27 cellular contexts compared by ENCODE assay signal in genomic region chr11:119560961-119561360, GRCh38.
"Had no signal": no experiment of that assay in that cellular context is flagged by ENCODE, and none has a peak within 500 bp of the region (broad histone marks: within the 10 kb centered on the region; RNA-seq: fewer than 3 reads in every experiment).

No MANE protein-coding gene starts in this region.

- ATAC-seq: stimulated activated effector memory CD8-positive, alpha-beta T cell treated with anti-CD3 and anti-CD28 coated beads, Interleukin-12 subunit alpha, Interleukin-12 subunit beta, amount 100 ng/mL, for 72 hours; stimulated activated memory B cell treated with anti-CD40 and anti-IgM and Interleukin-4, amounts not matched to agents 10 μg/mL and 1 μg/mL and 100 μg/mL, for 72 hours; stimulated activated naive B cell treated with anti-CD40 and anti-IgM and Interleukin-4, amounts not matched to agents 10 μg/mL and 1 μg/mL and 100 μg/mL, for 72 hours; stimulated activated naive CD8-positive, alpha-beta T cell treated with anti-CD3 and anti-CD28 coated beads, Interleukin-15, amount 100 ng/mL, for 72 hours; stimulated activated naive CD8-positive, alpha-beta T cell treated with anti-CD3 and anti-CD28 coated beads, Interleukin-15, Interleukin-2, amounts not matched to agents 100 U/mL and 50 U/mL, for 24 hours; upper lobe of right lung had no signal

- H3K4me3 Mint-ChIP-seq: stimulated activated effector memory CD8-positive, alpha-beta T cell treated with anti-CD3 and anti-CD28 coated beads, Interleukin-12 subunit alpha, Interleukin-12 subunit beta, amount 100 ng/mL, for 72 hours; stimulated activated memory B cell treated with anti-CD40 and anti-IgM and Interleukin-4, amounts not matched to agents 10 μg/mL and 1 μg/mL and 100 μg/mL, for 72 hours; stimulated activated naive B cell treated with anti-CD40 and anti-IgM and Interleukin-4, amounts not matched to agents 10 μg/mL and 1 μg/mL and 100 μg/mL, for 72 hours; stimulated activated naive CD8-positive, alpha-beta T cell treated with anti-CD3 and anti-CD28 coated beads, Interleukin-15, amount 100 ng/mL, for 72 hours; stimulated activated naive CD8-positive, alpha-beta T cell treated with anti-CD3 and anti-CD28 coated beads, Interleukin-15, Interleukin-2, amounts not matched to agents 100 ng/mL and 50 ng/mL, for 24 hours had no signal

- H3K36me3 ChIP-seq: stomach, suprapubic skin, thoracic aorta, thyroid gland, tibial artery, tibial nerve, transverse colon, upper lobe of left lung, upper lobe of right lung, uterus, vagina had no signal

- H3K4me1 Mint-ChIP-seq: stimulated activated effector memory CD8-positive, alpha-beta T cell treated with anti-CD3 and anti-CD28 coated beads, Interleukin-12 subunit alpha, Interleukin-12 subunit beta, amount 100 ng/mL, for 72 hours; stimulated activated memory B cell treated with anti-CD40 and anti-IgM and Interleukin-4, amounts not matched to agents 10 μg/mL and 1 μg/mL and 100 μg/mL, for 72 hours; stimulated activated naive B cell treated with anti-CD40 and anti-IgM and Interleukin-4, amounts not matched to agents 10 μg/mL and 1 μg/mL and 100 μg/mL, for 72 hours; stimulated activated naive CD8-positive, alpha-beta T cell treated with anti-CD3 and anti-CD28 coated beads, Interleukin-15, amount 100 ng/mL, for 72 hours had no signal

- H3K9me3 ChIP-seq: suprapubic skin, testis, thoracic aorta, thyroid gland, tibial artery, transverse colon, upper lobe of left lung, upper lobe of right lung, uterus, vagina had no signal

- H3K27ac Mint-ChIP-seq: stimulated activated effector memory CD8-positive, alpha-beta T cell treated with anti-CD3 and anti-CD28 coated beads, Interleukin-12 subunit alpha, Interleukin-12 subunit beta, amount 100 ng/mL, for 72 hours; stimulated activated memory B cell treated with anti-CD40 and anti-IgM and Interleukin-4, amounts not matched to agents 10 μg/mL and 1 μg/mL and 100 μg/mL, for 72 hours; stimulated activated naive B cell treated with anti-CD40 and anti-IgM and Interleukin-4, amounts not matched to agents 10 μg/mL and 1 μg/mL and 100 μg/mL, for 72 hours; stimulated activated naive CD8-positive, alpha-beta T cell treated with anti-CD3 and anti-CD28 coated beads, Interleukin-15, amount 100 ng/mL, for 72 hours; stimulated activated naive CD8-positive, alpha-beta T cell treated with anti-CD3 and anti-CD28 coated beads, Interleukin-15, Interleukin-2, amounts not matched to agents 100 ng/mL and 50 ng/mL, for 24 hours had no signal

- H3K27me3 ChIP-seq: stomach, suprapubic skin, testis, thyroid gland, tibial artery, tibial nerve, transverse colon, upper lobe of left lung, upper lobe of right lung, uterus, vagina had no signal

- DNase-seq: stimulated activated CD4-positive, alpha-beta T cell treated with anti-CD3 and anti-CD28 coated beads, Interleukin-2, amount 100 ng/mL, for 48 hours; stimulated activated CD4-positive, alpha-beta T cell treated with anti-CD3 and anti-CD28 coated beads, Interleukin-4, amount 100 ng/mL, for 1 hour; stimulated activated CD4-positive, alpha-beta T cell treated with anti-CD3 and anti-CD28 coated beads, Interleukin-4, amount 100 ng/mL, for 24 hours; stimulated activated CD4-positive, alpha-beta T cell treated with anti-CD3 and anti-CD28 coated beads, Interleukin-4, amount 100 ng/mL, for 4 hours; stimulated activated CD8-positive, alpha-beta memory T cell treated with anti-CD3 and anti-CD28 coated beads, Interleukin-4, amount 100 ng/mL, for 48 hours; stimulated activated naive B cell treated with anti-CD40 and anti-IgM and Interleukin-4, amounts not matched to agents 10 μg/mL and 1 μg/mL and 100 μg/mL, for 72 hours; stimulated activated naive CD4-positive, alpha-beta T cell; stimulated activated naive CD4-positive, alpha-beta T cell treated with Interleukin-2 at 50 U/mL for 16 hours; stimulated activated naive CD8-positive, alpha-beta T cell treated with anti-CD3 and anti-CD28 coated beads, Interleukin-15, amount 100 ng/mL, for 72 hours; stimulated activated naive CD8-positive, alpha-beta T cell treated with anti-CD3 and anti-CD28 coated beads, Interleukin-15, Interleukin-2, amounts not matched to agents 100 U/mL and 50 U/mL, for 24 hours; stomach; substantia nigra; testis; thyroid gland; transverse colon; trophoblast cell; upper lobe of right lung; uterus had no signal

- H3K4me1 ChIP-seq: stomach, suprapubic skin, testis, thyroid gland, tibial artery, tibial nerve, transverse colon, upper lobe of left lung, upper lobe of right lung, vagina had no signal

- H3K4me3 ChIP-seq: stomach, suprapubic skin, testis, thoracic aorta, thyroid gland, tibial artery, tibial nerve, transverse colon, upper lobe of left lung, upper lobe of right lung, uterus, vagina had no signal

- H3K27ac ChIP-seq: stomach, suprapubic skin, testis, thoracic aorta, thyroid gland, tibial artery, tibial nerve, transverse colon, upper lobe of left lung, upper lobe of right lung, uterus, vagina had no signal

- H3K36me3 Mint-ChIP-seq: stimulated activated effector memory CD8-positive, alpha-beta T cell treated with anti-CD3 and anti-CD28 coated beads, Interleukin-12 subunit alpha, Interleukin-12 subunit beta, amount 100 ng/mL, for 72 hours had no signal
